8 cellular contexts compared by ENCODE assay signal in the genomic region with DNA sequence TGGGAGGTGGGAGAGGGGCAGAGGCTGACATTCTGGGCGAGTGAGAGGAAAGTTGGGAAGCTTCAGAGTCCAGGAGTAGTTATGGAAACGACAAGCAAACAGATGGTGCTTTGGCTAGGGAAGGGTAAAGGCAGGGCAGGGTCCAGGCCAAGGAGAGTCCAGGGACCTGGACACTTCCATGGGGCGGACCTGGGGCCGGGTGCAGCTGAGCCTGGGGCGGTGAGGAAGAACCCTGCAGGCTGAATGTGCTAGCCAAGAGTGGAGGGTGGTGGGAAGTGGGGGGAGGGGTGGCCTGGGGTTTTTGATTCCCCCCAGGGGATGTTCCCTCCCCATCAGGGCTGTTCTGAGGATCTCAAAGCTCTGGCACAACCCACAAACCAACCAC. TPM values are rescaled to one million over a fixed set of nuclear protein-coding genes. Genes with fewer than 3 reads are reported as not detected.
DNase-seq lines count a peak whose midpoint lies in the region; TF ChIP-seq lines count a peak whose summit lies in the region.

No MANE protein-coding gene starts in this region.

- no peaks in the 10 kb centered on the region for H3K27me3 ChIP-seq in liver (ENCODE audit: control insufficient read depth in 4 of 4, insufficient read depth in 4 of 4, low read length in 3 of 4)
- H3K27me3 ChIP-seq in tibial nerve = no peaks in the 10 kb centered on the region

- in situ Hi-C loops in astrocyte of the spinal cord (cut with HindIII; ENCODE audit: low sequenced_read_pairs) = no loop called here
- in situ Hi-C loops in ACHN (cut with HindIII; ENCODE audit: low pct_ligation_motif_present, low pct_unique_long_range_greater_than_20kb, low sequenced_read_pairs) = no loop called here

- peak overlapping the region in 1 of 2 donors; percentile 56 for H3K9ac ChIP-seq in liver (ENCODE audit: low read depth in 1 of 2, low read length in 2 of 2)

- TF ChIP-seq POLR2A in tibial nerve (IDR thresholded peaks at IDR 0.05) = no peak

- no peak for TF ChIP-seq RAD21 in liver (IDR thresholded peaks at IDR 0.05)

- peaks cover 44% of the 10 kb centered on the region for H3K36me3 Mint-ChIP-seq in activated CD4-positive, alpha-beta T cell treated with anti-CD3 and anti-CD28 coated beads, Interleukin-2, amount 10 ng/mL, durations not matched to agents 7 days and 5 days (ENCODE audit: low read depth)

- H3K27ac ChIP-seq in liver (ENCODE audit: low read depth in 1 of 2, low read length in 2 of 2) (peak overlapping the region; percentile 74 to 80), tibial nerve (peak overlapping the region; percentile 81 to 94 (median 90))

- H3K36me3 ChIP-seq in liver (ENCODE audit: control insufficient read depth in 4 of 4, insufficient read depth in 3 of 4, low read depth in 1 of 4, low read length in 3 of 4) = peaks cover 0 to 3% (median under 1%) of the 10 kb centered on the region in 4 donors
- H3K36me3 ChIP-seq in tibial nerve = peaks cover 0 to 22% (median 0%) of the 10 kb centered on the region in 3 donors

- H3K9me3 ChIP-seq in liver (ENCODE audit: control insufficient read depth in 4 of 4, low read length in 3 of 4) (no peaks in the 10 kb centered on the region), tibial nerve (no peaks in the 10 kb centered on the region)

- no peak for TF ChIP-seq EP300 in tibial nerve (IDR thresholded peaks at IDR 0.05)

- 6% methylated on average over 5 of the region's 5 CpGs for WGBS in liver
- 11 to 13% methylated on average over 5 of the region's 5 CpGs for WGBS in tibial nerve, 2 donors

- H3K4me1 ChIP-seq in liver (ENCODE audit: control insufficient read depth in 4 of 4, insufficient read depth in 4 of 4, low read length in 3 of 4) (peaks cover 27 to 70% (median 63%) of the 10 kb centered on the region in 4 donors), tibial nerve (peaks cover 0 to 76% (median 41%) of the 10 kb centered on the region in 4 donors)

- H3K9me3 Mint-ChIP-seq in activated CD4-positive, alpha-beta T cell treated with anti-CD3 and anti-CD28 coated beads, Interleukin-2, amount 10 ng/mL, durations not matched to agents 7 days and 5 days = no peaks in the 10 kb centered on the region

- CTCF ChIA-PET in activated CD4-positive, alpha-beta T cell treated with anti-CD3 and anti-CD28 coated beads, Interleukin-2, amount 10 ng/mL, durations not matched to agents 7 days and 5 days (lab: Charles Lee) = interaction anchor here (0.6 to 1.7 kb wide), 9 partner anchors 9 to 167 kb away, joined by 3 to 9 read pairs (median 4); partner anchors contain the start of gene SAMD14

- peak overlapping the region; percentile 67 for H3K27ac Mint-ChIP-seq in activated CD4-positive, alpha-beta T cell treated with anti-CD3 and anti-CD28 coated beads, Interleukin-2, amount 10 ng/mL, durations not matched to agents 7 days and 5 days

- TF ChIP-seq CTCF in astrocyte of the spinal cord (IDR thresholded peaks at IDR 0.05; ENCODE audit: low read depth, low read length) (no peak), liver (IDR thresholded peaks at IDR 0.05; ENCODE audit: low read depth, low read length, missing input control) (no peak), tibial nerve (IDR thresholded peaks at IDR 0.05) (no peak)

- peak overlapping the region; percentile 93 for H3K4me3 Mint-ChIP-seq in activated CD4-positive, alpha-beta T cell treated with anti-CD3 and anti-CD28 coated beads, Interleukin-2, amount 10 ng/mL, durations not matched to agents 7 days and 5 days

- no peaks in the 10 kb centered on the region for H3K27me3 Mint-ChIP-seq in activated CD4-positive, alpha-beta T cell treated with anti-CD3 and anti-CD28 coated beads, Interleukin-2, amount 10 ng/mL, durations not matched to agents 7 days and 5 days

- DNase-seq in activated CD4-positive, alpha-beta T cell treated with anti-CD3 and anti-CD28 coated beads, Interleukin-2, amount 10 ng/mL, durations not matched to agents 7 days and 5 days = no peak
- DNase-seq in activated CD4-positive, alpha-beta T cell treated with anti-CD3 and anti-CD28 coated beads for 4 hours = no peak
- DNase-seq in astrocyte of the spinal cord (ENCODE audit: low read depth, low spot score) (no peak), tibial nerve (ENCODE audit: low spot score in 2 of 2) (no peak), DMS79 (lab: John Stamatoyannopoulos, UW) (no peak), ACHN (no peak)
- no peak for DNase-seq in activated CD4-positive, alpha-beta T cell treated with anti-CD3 and anti-CD28 coated beads for 48 hours

- H3K4me3 ChIP-seq in astrocyte of the spinal cord (ENCODE audit: low read depth, low read length) (peak overlapping the region; percentile 82), liver (ENCODE audit: low read depth in 1 of 3, low read length in 3 of 3) (peak overlapping the region; percentile 38 to 73 (median 70)), tibial nerve (peak overlapping the region; percentile 72 to 96 (median 93))

- H3K4me1 Mint-ChIP-seq in activated CD4-positive, alpha-beta T cell treated with anti-CD3 and anti-CD28 coated beads, Interleukin-2, amount 10 ng/mL, durations not matched to agents 7 days and 5 days = peaks cover 59% of the 10 kb centered on the region

- POLR2A ChIA-PET in activated CD4-positive, alpha-beta T cell treated with anti-CD3 and anti-CD28 coated beads, Interleukin-2, amount 10 ng/mL, durations not matched to agents 7 days and 5 days (lab: Charles Lee) = no interaction called here

TF ChIP-seq in liver, 16 proteins besides CTCF, POLR2A, EP300 and RAD21 (continues in another document):
- TF ChIP-seq ZBTB33 (IDR thresholded peaks at IDR 0.05) (no peak), SP1 (IDR thresholded peaks at IDR 0.05) (peak; percentile 88), GABPA (IDR thresholded peaks at IDR 0.05 in 1 of 2, conservative IDR thresholded peaks at IDR 0.05 in 1 of 2) (no peak), NR2F2 (IDR thresholded peaks at IDR 0.05) (peak; percentile 26), RXRA (IDR thresholded peaks at IDR 0.05) (peak; percentile 85 to 91), YY1 (IDR thresholded peaks at IDR 0.05) (peak; percentile 64), FOXA2 (IDR thresholded peaks at IDR 0.05) (no peak), TAF1 (conservative IDR thresholded peaks at IDR 0.05) (no peak), JUND (IDR thresholded peaks at IDR 0.05) (peak in 1 of 2 donors; percentile 44), HNF4A (conservative IDR thresholded peaks at IDR 0.05) (peak; percentile 98 to 99)
- TF ChIP-seq, protein P1, sequence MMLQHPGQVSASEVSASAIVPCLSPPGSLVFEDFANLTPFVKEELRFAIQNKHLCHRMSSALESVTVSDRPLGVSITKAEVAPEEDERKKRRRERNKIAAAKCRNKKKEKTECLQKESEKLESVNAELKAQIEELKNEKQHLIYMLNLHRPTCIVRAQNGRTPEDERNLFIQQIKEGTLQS (IDR thresholded peaks at IDR 0.05) = no peak
- TF ChIP-seq, protein P2, sequence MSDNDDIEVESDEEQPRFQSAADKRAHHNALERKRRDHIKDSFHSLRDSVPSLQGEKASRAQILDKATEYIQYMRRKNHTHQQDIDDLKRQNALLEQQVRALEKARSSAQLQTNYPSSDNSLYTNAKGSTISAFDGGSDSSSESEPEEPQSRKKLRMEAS (IDR thresholded peaks at IDR 0.05) = no peak

RNA-seq across cellular contexts. Expression of gene PPP1R9B, which starts 2.6 kb away (rescaled TPM):
- 100 to 1,000 TPM; 110 to 117 TPM for total RNA-seq in activated CD4-positive, alpha-beta T cell treated with anti-CD3 and anti-CD28 coated beads, Interleukin-2, amount 10 ng/mL, durations not matched to agents 7 days and 5 days
- total RNA-seq in liver = 10 to 100 TPM in 1 of 2 donors, 1 to 10 TPM in 1; 7.4 to 26.1 TPM
- polyA plus RNA-seq in liver = 1 to 10 TPM in 1 of 2 donors, under 1 TPM in 1; 0.90 to 6.7 TPM
- 10 to 100 TPM; 28.4 to 54.9 (median 36.9) TPM for total RNA-seq in tibial nerve

RNA-seq across cellular contexts. Expression of gene SAMD14, which starts 17.9 kb away (rescaled TPM):
- under 1 TPM; 0.07 to 0.23 TPM for total RNA-seq in activated CD4-positive, alpha-beta T cell treated with anti-CD3 and anti-CD28 coated beads, Interleukin-2, amount 10 ng/mL, durations not matched to agents 7 days and 5 days
- under 1 TPM; 0.50 to 0.84 TPM for total RNA-seq in liver
- under 1 TPM in 1 of 2 donors, not detected in 1; 0.67 TPM for polyA plus RNA-seq in liver
- total RNA-seq in tibial nerve = 1 to 10 TPM in 2 of 4 donors, under 1 TPM in 2; 0.63 to 1.5 (median 1.1) TPM

RNA-seq across cellular contexts. Expression of gene SGCA, which starts 18.0 kb away (rescaled TPM):
- total RNA-seq in activated CD4-positive, alpha-beta T cell treated with anti-CD3 and anti-CD28 coated beads, Interleukin-2, amount 10 ng/mL, durations not matched to agents 7 days and 5 days = not detected
- 1 to 10 TPM in 1 of 2 donors, not detected in 1; 1.3 TPM for total RNA-seq in liver
- polyA plus RNA-seq in liver = 1 to 10 TPM in 1 of 2 donors, under 1 TPM in 1; 0.31 to 1.2 TPM
- 1 to 10 TPM; 1.8 to 7.8 (median 4.9) TPM for total RNA-seq in tibial nerve

RNA-seq across cellular contexts. Expression of gene PDK2, which starts 52.7 kb away (rescaled TPM):
- total RNA-seq in activated CD4-positive, alpha-beta T cell treated with anti-CD3 and anti-CD28 coated beads, Interleukin-2, amount 10 ng/mL, durations not matched to agents 7 days and 5 days = 10 to 100 TPM; 29.4 to 31.3 TPM
- total RNA-seq in liver = 10 to 100 TPM in 1 of 2 donors, 1 to 10 TPM in 1; 8.6 to 24.5 TPM
- 10 to 100 TPM; 32.4 to 36.6 TPM for polyA plus RNA-seq in liver
- 10 to 100 TPM; 37.9 to 77.7 (median 49.8) TPM for total RNA-seq in tibial nerve

RNA-seq across cellular contexts. Expression of gene COL1A1, which starts 53.6 kb away (rescaled TPM):
- total RNA-seq in activated CD4-positive, alpha-beta T cell treated with anti-CD3 and anti-CD28 coated beads, Interleukin-2, amount 10 ng/mL, durations not matched to agents 7 days and 5 days = under 1 TPM; 0.31 to 0.55 TPM
- total RNA-seq in liver (10 to 100 TPM; 15.3 to 72.5 TPM), tibial nerve (100 to 1,000 TPM in 1 of 4 donors, 10 to 100 TPM in 3; 31.5 to 185 (median 73.0) TPM)
- polyA plus RNA-seq in liver = 10 to 100 TPM in 1 of 2 donors, 1 to 10 TPM in 1; 8.3 to 56.3 TPM
